In the genomic region with DNA sequence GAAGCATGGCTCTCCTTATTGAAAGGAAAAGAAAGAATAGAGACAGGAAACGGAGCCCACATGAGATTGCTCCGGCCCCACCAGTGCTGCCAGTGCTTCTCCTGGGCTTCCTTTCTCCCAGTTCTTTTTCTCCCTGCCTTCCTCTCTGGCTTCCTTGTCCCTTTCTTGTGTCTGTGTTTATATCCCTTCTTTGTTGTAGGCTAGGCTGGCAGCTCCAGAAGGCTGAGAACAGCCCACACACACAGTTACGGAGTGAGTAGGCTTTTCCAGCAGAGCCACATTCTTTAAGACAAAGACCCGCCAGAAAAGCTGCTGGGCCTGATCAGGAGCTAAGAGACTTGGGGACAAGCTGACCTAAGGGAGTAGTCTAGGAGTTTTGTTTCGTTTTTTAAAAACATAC, we compare ENCODE assay signal across 1 cellular context.
TF ChIP-seq lines count a peak whose summit lies in the region.

No MANE protein-coding gene starts in this region.

TF ChIP-seq in H1, 55 proteins besides CTCF, POLR2A, EP300 and RAD21:
- TF ChIP-seq ASH2L (IDR thresholded peaks at IDR 0.05; ENCODE audit: low read length): peak; percentile 96
- TF ChIP-seq SP2 (IDR thresholded peaks at IDR 0.05; ENCODE audit: low read length): no peak
- TF ChIP-seq TAF7 (optimal IDR thresholded peaks at IDR 0.05; ENCODE audit: borderline replicate concordance, low read depth, low read length): peak; percentile 32
- no peak for TF ChIP-seq GABPA (IDR thresholded peaks at IDR 0.05; ENCODE audit: borderline replicate concordance, insufficient read depth, low read length)
- no peak for TF ChIP-seq SUZ12 (IDR thresholded peaks at IDR 0.05; ENCODE audit: low read length)
- TF ChIP-seq TBP (IDR thresholded peaks at IDR 0.05; ENCODE audit: low read depth, low read length): peak; percentile 56; the same call in 1 of the 2 replicates
- no peak for TF ChIP-seq EZH2 (IDR thresholded peaks at IDR 0.05; ENCODE audit: low read depth, low read length, severe bottlenecking)
- TF ChIP-seq RNF2 (IDR thresholded peaks at IDR 0.05; ENCODE audit: borderline replicate concordance, low read depth, low read length, missing control alignments, poor library complexity, severe bottlenecking): no peak
- TF ChIP-seq POLR2AphosphoS5 (IDR thresholded peaks at IDR 0.05; ENCODE audit: low read depth, low read length): peak; percentile 44
- no peak for TF ChIP-seq BRCA1 (IDR thresholded peaks at IDR 0.05; ENCODE audit: low read depth, low read length)
- TF ChIP-seq BCL11A (IDR thresholded peaks at IDR 0.05; ENCODE audit: low read depth in 2 of 2, low read length in 2 of 2): peak in 1 of 2 experiments; percentile 40
- TF ChIP-seq KDM5A (IDR thresholded peaks at IDR 0.05; ENCODE audit: low read length): no peak
- TF ChIP-seq TAF1 (IDR thresholded peaks at IDR 0.05; ENCODE audit: low read depth, low read length): peak; percentile 69; the same call in 1 of the 2 replicates
- TF ChIP-seq NRF1 (IDR thresholded peaks at IDR 0.05; ENCODE audit: low read depth, low read length): no peak
- no peak for TF ChIP-seq GTF2F1 (IDR thresholded peaks at IDR 0.05; ENCODE audit: borderline replicate concordance, low read depth, low read length)
- peak; percentile 56; the same call in 1 of the 2 replicates for TF ChIP-seq CHD2 (IDR thresholded peaks at IDR 0.05; ENCODE audit: low read length)
- TF ChIP-seq, protein P1, sequence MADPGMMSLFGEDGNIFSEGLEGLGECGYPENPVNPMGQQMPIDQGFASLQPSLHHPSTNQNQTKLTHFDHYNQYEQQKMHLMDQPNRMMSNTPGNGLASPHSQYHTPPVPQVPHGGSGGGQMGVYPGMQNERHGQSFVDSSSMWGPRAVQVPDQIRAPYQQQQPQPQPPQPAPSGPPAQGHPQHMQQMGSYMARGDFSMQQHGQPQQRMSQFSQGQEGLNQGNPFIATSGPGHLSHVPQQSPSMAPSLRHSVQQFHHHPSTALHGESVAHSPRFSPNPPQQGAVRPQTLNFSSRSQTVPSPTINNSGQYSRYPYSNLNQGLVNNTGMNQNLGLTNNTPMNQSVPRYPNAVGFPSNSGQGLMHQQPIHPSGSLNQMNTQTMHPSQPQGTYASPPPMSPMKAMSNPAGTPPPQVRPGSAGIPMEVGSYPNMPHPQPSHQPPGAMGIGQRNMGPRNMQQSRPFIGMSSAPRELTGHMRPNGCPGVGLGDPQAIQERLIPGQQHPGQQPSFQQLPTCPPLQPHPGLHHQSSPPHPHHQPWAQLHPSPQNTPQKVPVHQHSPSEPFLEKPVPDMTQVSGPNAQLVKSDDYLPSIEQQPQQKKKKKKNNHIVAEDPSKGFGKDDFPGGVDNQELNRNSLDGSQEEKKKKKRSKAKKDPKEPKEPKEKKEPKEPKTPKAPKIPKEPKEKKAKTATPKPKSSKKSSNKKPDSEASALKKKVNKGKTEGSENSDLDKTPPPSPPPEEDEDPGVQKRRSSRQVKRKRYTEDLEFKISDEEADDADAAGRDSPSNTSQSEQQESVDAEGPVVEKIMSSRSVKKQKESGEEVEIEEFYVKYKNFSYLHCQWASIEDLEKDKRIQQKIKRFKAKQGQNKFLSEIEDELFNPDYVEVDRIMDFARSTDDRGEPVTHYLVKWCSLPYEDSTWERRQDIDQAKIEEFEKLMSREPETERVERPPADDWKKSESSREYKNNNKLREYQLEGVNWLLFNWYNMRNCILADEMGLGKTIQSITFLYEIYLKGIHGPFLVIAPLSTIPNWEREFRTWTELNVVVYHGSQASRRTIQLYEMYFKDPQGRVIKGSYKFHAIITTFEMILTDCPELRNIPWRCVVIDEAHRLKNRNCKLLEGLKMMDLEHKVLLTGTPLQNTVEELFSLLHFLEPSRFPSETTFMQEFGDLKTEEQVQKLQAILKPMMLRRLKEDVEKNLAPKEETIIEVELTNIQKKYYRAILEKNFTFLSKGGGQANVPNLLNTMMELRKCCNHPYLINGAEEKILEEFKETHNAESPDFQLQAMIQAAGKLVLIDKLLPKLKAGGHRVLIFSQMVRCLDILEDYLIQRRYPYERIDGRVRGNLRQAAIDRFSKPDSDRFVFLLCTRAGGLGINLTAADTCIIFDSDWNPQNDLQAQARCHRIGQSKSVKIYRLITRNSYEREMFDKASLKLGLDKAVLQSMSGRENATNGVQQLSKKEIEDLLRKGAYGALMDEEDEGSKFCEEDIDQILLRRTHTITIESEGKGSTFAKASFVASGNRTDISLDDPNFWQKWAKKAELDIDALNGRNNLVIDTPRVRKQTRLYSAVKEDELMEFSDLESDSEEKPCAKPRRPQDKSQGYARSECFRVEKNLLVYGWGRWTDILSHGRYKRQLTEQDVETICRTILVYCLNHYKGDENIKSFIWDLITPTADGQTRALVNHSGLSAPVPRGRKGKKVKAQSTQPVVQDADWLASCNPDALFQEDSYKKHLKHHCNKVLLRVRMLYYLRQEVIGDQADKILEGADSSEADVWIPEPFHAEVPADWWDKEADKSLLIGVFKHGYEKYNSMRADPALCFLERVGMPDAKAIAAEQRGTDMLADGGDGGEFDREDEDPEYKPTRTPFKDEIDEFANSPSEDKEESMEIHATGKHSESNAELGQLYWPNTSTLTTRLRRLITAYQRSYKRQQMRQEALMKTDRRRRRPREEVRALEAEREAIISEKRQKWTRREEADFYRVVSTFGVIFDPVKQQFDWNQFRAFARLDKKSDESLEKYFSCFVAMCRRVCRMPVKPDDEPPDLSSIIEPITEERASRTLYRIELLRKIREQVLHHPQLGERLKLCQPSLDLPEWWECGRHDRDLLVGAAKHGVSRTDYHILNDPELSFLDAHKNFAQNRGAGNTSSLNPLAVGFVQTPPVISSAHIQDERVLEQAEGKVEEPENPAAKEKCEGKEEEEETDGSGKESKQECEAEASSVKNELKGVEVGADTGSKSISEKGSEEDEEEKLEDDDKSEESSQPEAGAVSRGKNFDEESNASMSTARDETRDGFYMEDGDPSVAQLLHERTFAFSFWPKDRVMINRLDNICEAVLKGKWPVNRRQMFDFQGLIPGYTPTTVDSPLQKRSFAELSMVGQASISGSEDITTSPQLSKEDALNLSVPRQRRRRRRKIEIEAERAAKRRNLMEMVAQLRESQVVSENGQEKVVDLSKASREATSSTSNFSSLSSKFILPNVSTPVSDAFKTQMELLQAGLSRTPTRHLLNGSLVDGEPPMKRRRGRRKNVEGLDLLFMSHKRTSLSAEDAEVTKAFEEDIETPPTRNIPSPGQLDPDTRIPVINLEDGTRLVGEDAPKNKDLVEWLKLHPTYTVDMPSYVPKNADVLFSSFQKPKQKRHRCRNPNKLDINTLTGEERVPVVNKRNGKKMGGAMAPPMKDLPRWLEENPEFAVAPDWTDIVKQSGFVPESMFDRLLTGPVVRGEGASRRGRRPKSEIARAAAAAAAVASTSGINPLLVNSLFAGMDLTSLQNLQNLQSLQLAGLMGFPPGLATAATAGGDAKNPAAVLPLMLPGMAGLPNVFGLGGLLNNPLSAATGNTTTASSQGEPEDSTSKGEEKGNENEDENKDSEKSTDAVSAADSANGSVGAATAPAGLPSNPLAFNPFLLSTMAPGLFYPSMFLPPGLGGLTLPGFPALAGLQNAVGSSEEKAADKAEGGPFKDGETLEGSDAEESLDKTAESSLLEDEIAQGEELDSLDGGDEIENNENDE (IDR thresholded peaks at IDR 0.05; ENCODE audit: insufficient replicate concordance, low read length): peak; percentile 21
- TF ChIP-seq CBX5 (IDR thresholded peaks at IDR 0.05; ENCODE audit: low read depth, low read length): no peak
- TF ChIP-seq JUND (IDR thresholded peaks at IDR 0.05; ENCODE audit: low read length): 0 out of 2 replicates have a peak, but pooled peaks have one; percentile 32
- no peak for TF ChIP-seq CHD1 (IDR thresholded peaks at IDR 0.05; ENCODE audit: low read depth, low read length)
- TF ChIP-seq CTBP2 (IDR thresholded peaks at IDR 0.05; ENCODE audit: borderline replicate concordance, insufficient read depth, insufficient read length, low read length): peak; percentile 45
- TF ChIP-seq SP1 (IDR thresholded peaks at IDR 0.05; ENCODE audit: low read depth, low read length): peak; percentile 86
- TF ChIP-seq SIN3A (conservative IDR thresholded peaks at IDR 0.05 in 1 of 2, IDR thresholded peaks at IDR 0.05 in 1 of 2; ENCODE audit: low read depth in 1 of 2, low read length in 2 of 2): 0 out of 4 replicates have a peak, but pooled peaks of 1 of the 2 experiments have one; percentile 30
- TF ChIP-seq SAP30 (IDR thresholded peaks at IDR 0.05; ENCODE audit: insufficient read depth, insufficient replicate concordance, low read length): no peak
- TF ChIP-seq TEAD4 (IDR thresholded peaks at IDR 0.05; ENCODE audit: low read depth, low read length): peak; percentile 44; the same call in 1 of the 2 replicates
- no peak for TF ChIP-seq RXRA (IDR thresholded peaks at IDR 0.05; ENCODE audit: insufficient read depth, low read depth, low read length)
- peak; percentile 73 for TF ChIP-seq BACH1 (IDR thresholded peaks at IDR 0.05; ENCODE audit: low read length)
- TF ChIP-seq POU5F1 (IDR thresholded peaks at IDR 0.05; ENCODE audit: low read depth, low read length): no peak
- TF ChIP-seq SIX5 (IDR thresholded peaks at IDR 0.05; ENCODE audit: low read depth, low read length): no peak
- TF ChIP-seq RBBP5 (IDR thresholded peaks at IDR 0.05; ENCODE audit: borderline replicate concordance, low read depth, low read length): peak; percentile 93; the same call in 1 of the 2 replicates
- no peak; the same call in 1 of the 2 replicates for TF ChIP-seq MAFK (IDR thresholded peaks at IDR 0.05; ENCODE audit: low read depth, low read length)
- TF ChIP-seq SRF (IDR thresholded peaks at IDR 0.05; ENCODE audit: low read depth, low read length): no peak
- TF ChIP-seq, protein P2, sequence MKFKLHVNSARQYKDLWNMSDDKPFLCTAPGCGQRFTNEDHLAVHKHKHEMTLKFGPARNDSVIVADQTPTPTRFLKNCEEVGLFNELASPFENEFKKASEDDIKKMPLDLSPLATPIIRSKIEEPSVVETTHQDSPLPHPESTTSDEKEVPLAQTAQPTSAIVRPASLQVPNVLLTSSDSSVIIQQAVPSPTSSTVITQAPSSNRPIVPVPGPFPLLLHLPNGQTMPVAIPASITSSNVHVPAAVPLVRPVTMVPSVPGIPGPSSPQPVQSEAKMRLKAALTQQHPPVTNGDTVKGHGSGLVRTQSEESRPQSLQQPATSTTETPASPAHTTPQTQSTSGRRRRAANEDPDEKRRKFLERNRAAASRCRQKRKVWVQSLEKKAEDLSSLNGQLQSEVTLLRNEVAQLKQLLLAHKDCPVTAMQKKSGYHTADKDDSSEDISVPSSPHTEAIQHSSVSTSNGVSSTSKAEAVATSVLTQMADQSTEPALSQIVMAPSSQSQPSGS (IDR thresholded peaks at IDR 0.05; ENCODE audit: low read length): peak; percentile 76; the same call in 1 of the 2 replicates
- TF ChIP-seq YY1 (IDR thresholded peaks at IDR 0.05; ENCODE audit: low read depth, low read length): no peak; the same call in 1 of the 2 replicates
- 0 out of 2 replicates have a peak, but pooled peaks have one; percentile 35 for TF ChIP-seq EGR1 (IDR thresholded peaks at IDR 0.05; ENCODE audit: borderline replicate concordance, low read depth, low read length)
- TF ChIP-seq, protein P3, sequence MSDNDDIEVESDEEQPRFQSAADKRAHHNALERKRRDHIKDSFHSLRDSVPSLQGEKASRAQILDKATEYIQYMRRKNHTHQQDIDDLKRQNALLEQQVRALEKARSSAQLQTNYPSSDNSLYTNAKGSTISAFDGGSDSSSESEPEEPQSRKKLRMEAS (IDR thresholded peaks at IDR 0.05): no peak
- TF ChIP-seq HDAC2 (IDR thresholded peaks at IDR 0.05; ENCODE audit: borderline replicate concordance in 1 of 2, low read depth in 2 of 2, low read length in 2 of 2): peak in 1 of 2 experiments; percentile 88; a peak in 1 of 4 replicates
- no peak for TF ChIP-seq RFX5 (IDR thresholded peaks at IDR 0.05; ENCODE audit: borderline replicate concordance, low read depth, low read length)
TF ChIP-seq in H1: peak in this region for 18.
